Comparison of ENCODE assay signal across 9 cellular contexts in genomic region chr4:2416564-2417195, GRCh38. TPM values are rescaled to one million over a fixed set of nuclear protein-coding genes. Genes with fewer than 3 reads are reported as not detected.
A peak's percentile ranks its signal among the peaks of the same experiment; 100 is the strongest.
DNase-seq lines count a peak whose midpoint lies in the region; ATAC-seq, FAIRE-seq and TF ChIP-seq lines count a peak whose summit lies in the region.
"Had no signal": no experiment of that assay in that cellular context is flagged by ENCODE, and none has a peak within 500 bp of the region (broad histone marks: within the 10 kb centered on the region; RNA-seq: fewer than 3 reads in every experiment).

No MANE protein-coding gene starts in this region.

- H3K27ac ChIP-seq in lower lobe of right lung: peak overlapping the region; percentile 80
- H3K27ac ChIP-seq in tibial artery: no peak overlapping the region

- TF ChIP-seq CTCF in bronchial epithelial cell (IDR thresholded peaks at IDR 0.05; ENCODE audit: insufficient read depth, low read length, severe bottlenecking): no peak
- no peak for TF ChIP-seq CTCF in lower lobe of right lung (IDR thresholded peaks at IDR 0.05)
- no peak for TF ChIP-seq CTCF in tibial artery (IDR thresholded peaks at IDR 0.05)

- ATAC-seq in lower lobe of right lung: no peak
- no peak for ATAC-seq in HG03045 (IDR thresholded peaks at IDR 0.05; ENCODE audit: unreplicated experiment)
- ATAC-seq in HG03039 (IDR thresholded peaks at IDR 0.05; ENCODE audit: unreplicated experiment): no peak

- no peaks in the 10 kb centered on the region for H3K9me3 ChIP-seq in lower lobe of right lung
- H3K9me3 ChIP-seq in tibial artery: no peaks in the 10 kb centered on the region

- H3K4me1 ChIP-seq in lower lobe of right lung: peaks cover 58% of the 10 kb centered on the region
- H3K4me1 ChIP-seq in tibial artery: peaks cover 0 to 48% (median 46%) of the 10 kb centered on the region in 4 donors

- H3K36me3 ChIP-seq in bronchial epithelial cell (ENCODE audit: control insufficient read depth, insufficient read depth, low read length) (no peaks in the 10 kb centered on the region), lower lobe of right lung (no peaks in the 10 kb centered on the region), tibial artery (no peaks in the 10 kb centered on the region)

- H3K27me3 ChIP-seq in bronchial epithelial cell (ENCODE audit: control insufficient read depth, insufficient read depth, low read length) (peaks cover 17% of the 10 kb centered on the region), lower lobe of right lung (ENCODE audit: low read depth) (peaks cover 14% of the 10 kb centered on the region), tibial artery (peaks cover 0 to 21% of the 10 kb centered on the region in 2 donors)

- intact Hi-C loops in lower lobe of right lung (cut with DNase I): no loop called here
- intact Hi-C loops in tibial artery (cut with DNase I; ENCODE audit: low total_unique reads): loop anchor here (5.0 to 10.0 kb wide), 3 partner anchors 46 to 174 kb away; partner anchors contain the start of genes FAM193A, HAUS3 and POLN

- DNase-seq in stimulated activated CD4-positive, alpha-beta T cell treated with anti-CD3 and anti-CD28 coated beads, Interleukin-15, amount 100 ng/mL, for 24 hours: peak; percentile 46
- DNase-seq in stimulated activated CD4-positive, alpha-beta T cell treated with anti-CD3 and anti-CD28 coated beads, Interleukin-2, amount 100 ng/mL, for 48 hours: no peak
- DNase-seq in bronchial epithelial cell (ENCODE audit: low read depth): no peak
- peak; percentile 53 for DNase-seq in lower lobe of right lung
- no peak for DNase-seq in tibial artery
- DNase-seq in NCI-H187 (lab: John Stamatoyannopoulos, UW): no peak

- H3K4me3 ChIP-seq in bronchial epithelial cell (ENCODE audit: low read depth, low read length): peak overlapping the region; percentile 17
- peak overlapping the region; percentile 71 for H3K4me3 ChIP-seq in lower lobe of right lung
- H3K4me3 ChIP-seq in tibial artery: peak overlapping the region; percentile 56 to 67

- no peak for FAIRE-seq in bronchial epithelial cell (lab: Jason Lieb, UNC)
- FAIRE-seq: G401.6 had no signal

RNA-seq across cellular contexts. Expression of gene ZFYVE28, which starts 1.8 kb away (rescaled TPM):
- 1.3 and 1.8 TPM in 2 replicates for total RNA-seq in bronchial epithelial cell
- total RNA-seq in lower lobe of right lung: 12.9 TPM

RNA-seq across cellular contexts. Expression of gene CFAP99, which starts 2.1 kb away (rescaled TPM):
- total RNA-seq in bronchial epithelial cell: not detected in 2 replicates
- 4.3 TPM for total RNA-seq in lower lobe of right lung

RNA-seq across cellular contexts. Expression of gene RNF4, which starts 52.2 kb away (rescaled TPM):
- total RNA-seq in bronchial epithelial cell (52.0 and 52.7 TPM in 2 replicates), lower lobe of right lung (39.3 TPM)

Comparison
In these comparisons a context has a peak if more than half of its experiments do, and no peak if none do; other contexts are left out.
1. DNase-seq: peak in stimulated activated CD4-positive, alpha-beta T cell treated with anti-CD3 and anti-CD28 coated beads, Interleukin-15, amount 100 ng/mL, for 24 hours (single experiment) and lower lobe of right lung (single experiment); none in stimulated activated CD4-positive, alpha-beta T cell treated with anti-CD3 and anti-CD28 coated beads, Interleukin-2, amount 100 ng/mL, for 48 hours (0 of 2), bronchial epithelial cell (single experiment), tibial artery (0 of 2) and NCI-H187 (0 of 2).
2. H3K4me3 ChIP-seq: peak in every context shown above with its lines; median percentile 71 in lower lobe of right lung; 62 in tibial artery; 17 in bronchial epithelial cell.